18 cellular contexts compared by ENCODE assay signal in genomic region chr4:159273841-159274240, GRCh38.
DNase-seq lines count a peak whose midpoint lies in the region; ATAC-seq and TF ChIP-seq lines count a peak whose summit lies in the region.
"Had no signal": no experiment of that assay in that cellular context is flagged by ENCODE, and none has a peak within 500 bp of the region (broad histone marks: within the 10 kb centered on the region; RNA-seq: fewer than 3 reads in every experiment).

No MANE protein-coding gene starts in this region.

- H3K27me3 Mint-ChIP-seq in naive thymus-derived CD4-positive, alpha-beta T cell = no peaks in the 10 kb centered on the region

- H3K27ac Mint-ChIP-seq in naive thymus-derived CD4-positive, alpha-beta T cell = no peak overlapping the region

- ATAC-seq in Right ventricle myocardium inferior (no peak), HG02763 (IDR thresholded peaks at IDR 0.05; ENCODE audit: unreplicated experiment) (no peak)
- ATAC-seq in naive thymus-derived CD4-positive, alpha-beta T cell = no peak
- ATAC-seq: GM12878 had no signal

- H3K36me3 Mint-ChIP-seq in naive thymus-derived CD4-positive, alpha-beta T cell = peaks cover 0 to 10% (median 7%) of the 10 kb centered on the region in 5 donors

- H3K9me3 Mint-ChIP-seq in naive thymus-derived CD4-positive, alpha-beta T cell = peaks cover 0 to 5% (median 2%) of the 10 kb centered on the region in 11 donors
- H3K9me3 Mint-ChIP-seq: HFFc6 had no signal

- peaks cover 4 to 18% (median 16%) of the 10 kb centered on the region in 7 donors for H3K4me1 Mint-ChIP-seq in naive thymus-derived CD4-positive, alpha-beta T cell

- POLR2A ChIA-PET in naive thymus-derived CD4-positive, alpha-beta T cell (lab: Charles Lee) = no interaction called here

- no peak overlapping the region for H3K4me3 ChIP-seq in left ventricle myocardium inferior
- H3K4me3 ChIP-seq in SJSA1 = no peak overlapping the region
- H3K4me3 ChIP-seq in naive thymus-derived CD4-positive, alpha-beta T cell (ENCODE audit: low read length) = no peak overlapping the region
- H3K4me3 ChIP-seq: GM12878, MG63 had no signal

- H3K4me1 ChIP-seq in left ventricle myocardium inferior (peaks cover 82% of the 10 kb centered on the region), SJSA1 (replicated peaks) (peaks cover 23% of the 10 kb centered on the region)
- no peaks in the 10 kb centered on the region for H3K4me1 ChIP-seq in naive thymus-derived CD4-positive, alpha-beta T cell (ENCODE audit: control insufficient read depth in 2 of 2, insufficient read depth in 2 of 2, low read length in 2 of 2)

- DNase-seq in left ventricle myocardium inferior (no peak), Right ventricle myocardium inferior (ENCODE audit: missing footprints) (no peak), SJSA1 (ENCODE audit: low read depth in 1 of 2, low spot score in 2 of 2) (no peak), epithelial cell of prostate (ENCODE audit: low read depth, low spot score) (no peak), NCI-H1417 treated with DMSO at 0.1 percent for 48 hours (lab: John Stamatoyannopoulos, UW) (no peak)
- DNase-seq in activated T-cell treated with anti-CD3 and anti-CD28 coated beads, Interleukin-2, amount 50 U/mL, for 48 hours = no peak
- no peak for DNase-seq in naive thymus-derived CD4-positive, alpha-beta T cell
- DNase-seq: DND-41; MG63; NCI-H1092; NCI-H1694 treated with DMSO at 0.1 percent for 48 hours; NCI-H2107; NCI-H526; NK-92 treated with Interleukin-12 subunit alpha and Interleukin-12 subunit beta, amount 100 ng/mL, for 24 hours; SK-N-SH had no signal

- no peak overlapping the region for H3K4me3 Mint-ChIP-seq in naive thymus-derived CD4-positive, alpha-beta T cell
- H3K4me3 Mint-ChIP-seq: HFFc6 had no signal

- no peak for TF ChIP-seq CTCF in left ventricle myocardium inferior (IDR thresholded peaks at IDR 0.05; ENCODE audit: borderline replicate concordance)

- H3K27me3 ChIP-seq in left ventricle myocardium inferior (ENCODE audit: low read depth) = no peaks in the 10 kb centered on the region
- H3K27me3 ChIP-seq in SJSA1 (replicated peaks) = no peaks in the 10 kb centered on the region
- H3K27me3 ChIP-seq in naive thymus-derived CD4-positive, alpha-beta T cell (ENCODE audit: control insufficient read depth in 2 of 2, insufficient read depth in 2 of 2, low read length in 2 of 2) = no peaks in the 10 kb centered on the region
- H3K27me3 ChIP-seq: MG63 had no signal

- H3K27ac ChIP-seq in left ventricle myocardium inferior (replicated peaks) (peak overlapping the region; percentile 58), SJSA1 (0 out of 2 replicates have a peak overlapping the region, but pooled peaks have one; percentile 1), epithelial cell of prostate (peak overlapping the region; percentile 15)
- H3K27ac ChIP-seq in naive thymus-derived CD4-positive, alpha-beta T cell (ENCODE audit: low read depth, low read length) = no peak overlapping the region

- CTCF ChIA-PET in naive thymus-derived CD4-positive, alpha-beta T cell (lab: Charles Lee) = no interaction called here

- intact Hi-C loops in left ventricle myocardium inferior (cut with micrococcal nuclease) (no loop called here), Right ventricle myocardium inferior (cut with DNase I) (no loop called here)
- intact Hi-C loops in naive thymus-derived CD4-positive, alpha-beta T cell (cut with micrococcal nuclease) = no loop called here

- H3K9me3 ChIP-seq in left ventricle myocardium inferior (replicated peaks) = no peaks in the 10 kb centered on the region
- H3K9me3 ChIP-seq in SJSA1 (replicated peaks) = no peaks in the 10 kb centered on the region
- no peaks in the 10 kb centered on the region for H3K9me3 ChIP-seq in naive thymus-derived CD4-positive, alpha-beta T cell (ENCODE audit: control insufficient read depth in 2 of 3, low read length in 3 of 3)
- H3K9me3 ChIP-seq: MG63, SK-N-SH had no signal

- H3K36me3 ChIP-seq in left ventricle myocardium inferior (no peaks in the 10 kb centered on the region), SJSA1 (peaks cover 13% of the 10 kb centered on the region)
- H3K36me3 ChIP-seq in naive thymus-derived CD4-positive, alpha-beta T cell (ENCODE audit: control insufficient read depth in 2 of 3, insufficient read depth in 3 of 3, low read length in 3 of 3) = no peaks in the 10 kb centered on the region
- H3K36me3 ChIP-seq: MG63 had no signal
